ENCODE assay signal across 8 cellular contexts in the genomic region with DNA sequence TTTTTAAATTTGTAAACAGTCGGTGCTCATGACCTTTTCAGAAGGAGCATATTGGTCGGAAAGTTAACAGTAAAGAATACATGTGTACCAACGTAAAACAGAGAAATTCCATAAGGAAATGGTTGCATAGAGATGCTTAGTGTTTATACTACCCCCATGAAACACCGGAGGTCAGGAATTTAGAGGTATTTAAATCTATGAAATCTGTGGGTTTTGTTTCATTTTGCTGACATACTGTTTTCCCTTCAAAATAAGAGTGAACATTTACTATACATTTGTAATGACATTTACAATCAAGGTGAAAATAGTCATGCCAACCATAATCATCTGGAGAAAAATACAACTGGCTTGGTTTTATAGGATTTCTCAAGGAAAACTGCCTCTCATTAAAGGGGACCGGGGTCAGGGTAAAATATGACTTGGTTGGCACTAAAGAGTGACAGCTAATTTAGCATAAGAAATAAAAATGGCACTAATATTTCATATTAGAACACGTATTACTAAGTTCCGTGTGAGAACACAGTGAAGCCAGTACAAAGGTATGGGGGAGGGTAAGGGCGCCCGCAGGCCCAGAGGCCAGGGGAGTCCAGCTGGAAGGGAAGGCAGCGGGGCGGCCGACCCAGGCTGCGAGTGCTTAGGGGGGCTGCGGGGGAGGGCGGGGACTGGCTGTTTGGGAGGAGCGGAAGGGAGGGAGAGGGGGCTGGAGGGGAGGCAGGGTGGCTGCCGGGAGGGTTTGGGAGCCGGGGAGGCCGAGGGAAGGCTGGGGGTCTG. TPM values are rescaled to one million over a fixed set of nuclear protein-coding genes. Genes with fewer than 3 reads are reported as not detected.
DNase-seq lines count a peak whose midpoint lies in the region; ATAC-seq and TF ChIP-seq lines count a peak whose summit lies in the region.

No MANE protein-coding gene starts in this region.

- DNase-seq in GM03348 (ENCODE audit: low spot score) (peak; percentile 70), NCI-H446 treated with DMSO at 0.1 percent for 48 hours (lab: John Stamatoyannopoulos, UW) (peak; percentile 37), heart left ventricle (peak; percentile 76 to 84 (median 79)), ovary (peak in 3 of 5 donors; percentile 78 to 85 (median 84))

- H3K27ac ChIP-seq in ACC112 (ENCODE audit: low read depth, low read length) = peak overlapping the region; percentile 99
- peak overlapping the region; percentile 1 for H3K27ac ChIP-seq in adipose tissue (ENCODE audit: low read depth, low read length)
- H3K27ac ChIP-seq in heart left ventricle = peak overlapping the region; percentile 90 to 100 (median 96)
- peak overlapping the region; percentile 76 to 97 for H3K27ac ChIP-seq in ovary

- TF ChIP-seq POLR2A in heart left ventricle (IDR thresholded peaks at IDR 0.05) (no peak), ovary (IDR thresholded peaks at IDR 0.05) (no peak)

- ATAC-seq in HG02970 (IDR thresholded peaks at IDR 0.05; ENCODE audit: low FRiP score, unreplicated experiment) (peak; percentile 0), heart left ventricle (peak; percentile 47 to 77 (median 66))
- ATAC-seq in activated CD4-positive, CD25-positive, alpha-beta regulatory T cell treated with anti-CD3 and anti-CD28 coated beads, Interleukin-2, amount 50 U/mL, for 24 hours = no peak

- H3K36me3 ChIP-seq in ACC112 (ENCODE audit: insufficient read depth, low read length) (peaks cover 7% of the 10 kb centered on the region; the same call in 1 of the 2 replicates), heart left ventricle (peaks cover 0 to 33% (median 16%) of the 10 kb centered on the region in 9 donors), ovary (no peaks in the 10 kb centered on the region)

- H3K4me1 ChIP-seq in ACC112 (ENCODE audit: control insufficient read depth, insufficient read depth, low read length, unreplicated experiment) = peaks cover 29% of the 10 kb centered on the region
- H3K4me1 ChIP-seq in heart left ventricle = peaks cover 0 to 83% (median 53%) of the 10 kb centered on the region in 12 donors
- H3K4me1 ChIP-seq in ovary (ENCODE audit: insufficient read depth) = no peaks in the 10 kb centered on the region

- no peaks in the 10 kb centered on the region for H3K9me3 ChIP-seq in heart left ventricle
- no peaks in the 10 kb centered on the region for H3K9me3 ChIP-seq in ovary

- H3K27me3 ChIP-seq in ACC112 (ENCODE audit: insufficient read depth, low read length) = no peaks in the 10 kb centered on the region
- no peaks in the 10 kb centered on the region for H3K27me3 ChIP-seq in heart left ventricle
- H3K27me3 ChIP-seq in ovary = no peaks in the 10 kb centered on the region

- TF ChIP-seq CTCF in heart left ventricle (IDR thresholded peaks at IDR 0.05) (no peak), ovary (IDR thresholded peaks at IDR 0.05) (no peak)

- H3K79me2 ChIP-seq in ACC112 (ENCODE audit: control insufficient read depth, insufficient read depth, low read length, unreplicated experiment) = peaks cover 38% of the 10 kb centered on the region

- TF ChIP-seq EP300 in ovary (IDR thresholded peaks at IDR 0.05) = no peak

- peak overlapping the region; percentile 89 for H3K4me3 ChIP-seq in ACC112 (ENCODE audit: low read depth, low read length)
- peak overlapping the region; percentile 64 to 88 (median 73) for H3K4me3 ChIP-seq in heart left ventricle
- H3K4me3 ChIP-seq in ovary = peak overlapping the region; percentile 54

- intact Hi-C loops in heart left ventricle (cut with DNase I) (loop anchor here (1.0 to 10.0 kb wide), 14 partner anchors 52 to 208 kb away; partner anchors contain the start of genes CLASP1 (in 10 of the 10) and NIFK (in 6 of the 10)), ovary (cut with DNase I) (loop anchor here (2.0 to 10.0 kb wide), 5 partner anchors 115 to 225 kb away; partner anchors contain the start of genes CLASP1 (in 4 of the 4) and TSN (in 1 of the 4))

- WGBS in adipose tissue, 3 donors = 7 to 11% (median 10%) methylated on average over 16 to 19 of the region's 19 CpGs
- WGBS in heart left ventricle, 4 donors = 10 to 11% (median 11%) methylated on average over 18 to 19 of the region's 19 CpGs
- WGBS in ovary, 3 donors = 5 to 7% (median 6%) methylated on average over 18 to 19 of the region's 19 CpGs

- no peak overlapping the region for H2AFZ ChIP-seq in ACC112 (ENCODE audit: low read length, unreplicated experiment)

RNA-seq across cellular contexts. Expression of gene RNU4ATAC, which starts 1.1 kb away (rescaled TPM):
- not detected for polyA plus RNA-seq in adipose tissue
- total RNA-seq in heart left ventricle = not detected
- polyA plus RNA-seq in heart left ventricle = not detected
- total RNA-seq in ovary = not detected
- not detected for polyA plus RNA-seq in ovary

Comparison
In these comparisons a context has a peak if more than half of its experiments do, and no peak if none do; other contexts are left out.
1. H3K27ac ChIP-seq: peak in every context shown above with its lines; median percentile 99 in ACC112; 96 in heart left ventricle; 86 in ovary; 1 in adipose tissue.
2. ATAC-seq: peak in HG02970 (single experiment) and heart left ventricle (4 of 4); none in activated CD4-positive, CD25-positive, alpha-beta regulatory T cell treated with anti-CD3 and anti-CD28 coated beads, Interleukin-2, amount 50 U/mL, for 24 hours (0 of 2).
3. Peak in every context shown above with its lines, with median percentiles within 50 percentile points of each other: H3K4me3 ChIP-seq and DNase-seq.